In the genomic region with DNA sequence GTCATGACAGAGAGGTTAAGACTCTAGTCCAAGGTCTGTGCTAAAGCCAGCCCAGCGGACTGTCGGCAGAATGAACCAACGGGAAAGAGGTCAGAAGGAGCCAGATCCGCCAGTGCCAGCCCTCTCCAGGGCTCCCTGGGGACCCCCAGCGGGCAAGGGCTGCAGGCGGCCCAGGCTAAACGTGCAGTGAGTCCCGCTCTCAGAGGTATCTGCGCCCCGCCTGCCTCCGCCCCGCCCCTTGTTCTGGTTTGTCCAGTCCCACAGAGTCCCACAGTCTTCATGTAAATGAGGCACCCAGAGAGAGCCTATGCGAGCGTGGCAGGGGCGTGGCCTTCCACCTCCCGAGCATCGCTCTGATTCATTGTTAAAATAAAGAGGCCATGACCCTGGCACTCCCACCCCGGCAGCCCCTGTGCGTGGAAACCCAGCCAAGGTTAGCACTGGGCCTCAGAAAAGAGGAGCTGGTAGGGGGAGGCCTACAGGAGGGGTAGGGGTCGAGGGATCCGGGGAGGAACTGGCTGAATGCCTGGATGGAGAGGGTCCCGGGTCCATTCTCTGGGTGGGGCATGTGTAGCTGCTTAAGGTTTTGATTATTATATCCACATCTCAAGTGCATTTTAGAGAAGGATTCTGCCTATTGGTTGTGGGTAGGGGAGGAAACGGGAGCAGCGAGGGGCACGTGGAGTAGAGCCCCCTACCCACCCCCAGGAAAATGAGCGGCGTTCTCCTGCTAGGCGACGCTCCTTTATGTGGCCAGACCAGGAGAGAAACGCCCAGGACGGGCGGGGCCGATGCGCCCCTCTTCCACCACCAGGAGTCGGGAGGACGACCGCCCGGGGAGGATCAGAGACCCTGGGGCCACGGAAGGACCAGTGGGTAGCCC, we compare ENCODE assay signal across 8 cellular contexts. TPM values are rescaled to one million over a fixed set of nuclear protein-coding genes. Genes with fewer than 3 reads are reported as not detected.
DNase-seq lines count a peak whose midpoint lies in the region; ATAC-seq and TF ChIP-seq lines count a peak whose summit lies in the region.

TSS of gene TRIOBP (plus strand) at position 392 of the 883 bp plus-strand sequence. CDS start 4,318 bp downstream, outside the sequence.

- H4K20me1 ChIP-seq in OCI-LY7 (ENCODE audit: insufficient read depth, low read length) = no peaks in the 10 kb centered on the region

- H3K4me3 ChIP-seq in OCI-LY7 (ENCODE audit: low read depth, low read length, poor library complexity, severe bottlenecking) = peak within 1 kb of the TSS; percentile 39

- H3K9me2 ChIP-seq in OCI-LY7 (ENCODE audit: insufficient read depth, low read length) = no peaks in the 10 kb centered on the region

- peak within 1 kb of the TSS; percentile 28 for H3K27ac ChIP-seq in OCI-LY7 (ENCODE audit: low read depth, low read length, poor library complexity, severe bottlenecking)

- peak; percentile 86 for DNase-seq in A172 (ENCODE audit: low spot score)
- peak; percentile 97 for DNase-seq in OCI-LY7 (ENCODE audit: low spot score)
- DNase-seq in activated T-cell treated with anti-CD3 and anti-CD28 coated beads, Interleukin-2, amount 50 U/mL, for 1 hour = peak; percentile 83
- peak; percentile 66 to 81 for DNase-seq in erythroblast (lab: John Stamatoyannopoulos, UW)
- DNase-seq in mucosa of gallbladder (ENCODE audit: low spot score) = peak; percentile 91
- DNase-seq in stimulated activated CD8-positive, alpha-beta memory T cell treated with anti-CD3 and anti-CD28 coated beads, Interleukin-4, amount 100 ng/mL, for 4 hours (ENCODE audit: low read depth in 2 of 2, low spot score in 1 of 2) = peak; percentile 52 to 71

- no TSS peak for BruUV-seq in OCI-LY7 (replicated peaks; lab: Mats Ljungman, UMichigan)

- peaks cover 15% of the 10 kb centered on the region for H3K4me1 ChIP-seq in OCI-LY7 (ENCODE audit: insufficient read depth, low read length, poor library complexity, severe bottlenecking)

- TF ChIP-seq CTCF in OCI-LY7 (conservative IDR thresholded peaks at IDR 0.05; ENCODE audit: low read length) = peak; percentile 66

- H3K36me3 ChIP-seq in OCI-LY7 (ENCODE audit: insufficient read depth, low read length) = peaks cover 30% of the 10 kb centered on the region

- no peaks in the 10 kb centered on the region for H3K79me2 ChIP-seq in OCI-LY7 (ENCODE audit: insufficient read depth, low read depth, low read length)

- peak within 1 kb of the TSS; percentile 62 for H3K4me2 ChIP-seq in OCI-LY7 (ENCODE audit: low read length)

- POLR2A ChIA-PET in OCI-LY7 (lab: Charles Lee) = no interaction called here

- H2AFZ ChIP-seq in OCI-LY7 (ENCODE audit: low read length) = no peak within 1 kb of the TSS

- peak; percentile 82 for ATAC-seq in GM18907 (IDR thresholded peaks at IDR 0.05; ENCODE audit: unreplicated experiment)
- ATAC-seq in HG03460 (IDR thresholded peaks at IDR 0.05; ENCODE audit: unreplicated experiment) = peak; percentile 93

- no peak for TF ChIP-seq POLR2A in erythroblast (IDR thresholded peaks at IDR 0.05; ENCODE audit: low read length)

- intact Hi-C loops in OCI-LY7 (cut with micrococcal nuclease; ENCODE audit: unreplicated experiment) = no loop called here

- CTCF ChIA-PET in OCI-LY7 (lab: Charles Lee; ENCODE audit: unreplicated experiment) = no interaction called here

- H3K9me3 ChIP-seq in OCI-LY7 (ENCODE audit: low read length) = no peaks in the 10 kb centered on the region

RNA-seq across cellular contexts. Expression of gene TRIOBP, which starts in this region (rescaled TPM):
- 41.4 and 43.4 TPM in 2 replicates for total RNA-seq in A172 (2014; rRNA removed; shearing (Covaris generic))
- 24.4 and 31.6 TPM in 2 replicates for total RNA-seq in OCI-LY7 (2014; rRNA removed; shearing (Covaris generic))
- 30.6 and 31.1 TPM in 2 replicates for total RNA-seq in OCI-LY7 (2022)
- 119 TPM for total RNA-seq in mucosa of gallbladder

Comparison
In these comparisons a context has a peak if more than half of its experiments do, and no peak if none do; other contexts are left out.
1. Peak in every context shown above with its lines: DNase-seq, ATAC-seq, H3K4me3 ChIP-seq and H3K27ac ChIP-seq.